ENCODE assay signal across 13 cellular contexts in genomic region chr17:2624292-2624731, GRCh38. TPM values are rescaled to one million over a fixed set of nuclear protein-coding genes. Genes with fewer than 3 reads are reported as not detected.
DNase-seq lines count a peak whose midpoint lies in the region; ATAC-seq and TF ChIP-seq lines count a peak whose summit lies in the region.
"Had no signal": no experiment of that assay in that cellular context is flagged by ENCODE, and none has a peak within 500 bp of the region (broad histone marks: within the 10 kb centered on the region; RNA-seq: fewer than 3 reads in every experiment).

No MANE protein-coding gene starts in this region.

- intact Hi-C loops in activated naive CD4-positive, alpha-beta T cell treated with anti-CD3 and anti-CD28 coated beads for 36 hours (cut with micrococcal nuclease), result no loop called here
- intact Hi-C loops in gastrocnemius medialis (cut with DNase I; ENCODE audit: low total_unique reads), result no loop called here

- TF ChIP-seq EP300 in gastroesophageal sphincter (IDR thresholded peaks at IDR 0.05), result no peak

- H3K27ac ChIP-seq in gastrocnemius medialis (peak overlapping the region in 3 of 4 donors; percentile 35 to 40 (median 35)), gastroesophageal sphincter (no peak overlapping the region)
- H3K27ac ChIP-seq: A549 had no signal

- H3K4me3 ChIP-seq in gastrocnemius medialis, result no peak overlapping the region
- no peak overlapping the region for H3K4me3 ChIP-seq in gastroesophageal sphincter
- H3K4me3 ChIP-seq: A549 had no signal

- no peak overlapping the region for H3K4me3 Mint-ChIP-seq in activated naive CD4-positive, alpha-beta T cell treated with anti-CD3 and anti-CD28 coated beads for 36 hours
- H3K4me3 Mint-ChIP-seq: neural crest cell; T-helper 1 cell treated with Interleukin-12 subunit alpha and Interleukin-12 subunit beta and Interleukin-4 antibody, amounts not matched to agents 30 μg/mL and 1 μg/mL, for 36 hours had no signal

- H3K9me3 Mint-ChIP-seq in activated naive CD4-positive, alpha-beta T cell treated with anti-CD3 and anti-CD28 coated beads for 36 hours, result peaks cover 21% of the 10 kb centered on the region

- no peaks in the 10 kb centered on the region for H3K27me3 Mint-ChIP-seq in activated naive CD4-positive, alpha-beta T cell treated with anti-CD3 and anti-CD28 coated beads for 36 hours (ENCODE audit: low read depth)

- no peak for TF ChIP-seq CTCF in gastrocnemius medialis (IDR thresholded peaks at IDR 0.05 in 4 of 5, conservative IDR thresholded peaks at IDR 0.05 in 1 of 5)
- TF ChIP-seq CTCF in gastroesophageal sphincter (IDR thresholded peaks at IDR 0.05), result no peak

- peaks cover 34 to 43% of the 10 kb centered on the region in 2 donors for H3K4me1 ChIP-seq in gastrocnemius medialis
- H3K4me1 ChIP-seq in gastroesophageal sphincter, result peaks cover 0 to 57% (median 2%) of the 10 kb centered on the region in 3 donors

- H3K36me3 Mint-ChIP-seq in activated naive CD4-positive, alpha-beta T cell treated with anti-CD3 and anti-CD28 coated beads for 36 hours (ENCODE audit: low read depth), result peaks cover 30% of the 10 kb centered on the region

- TF ChIP-seq POLR2A in gastrocnemius medialis (IDR thresholded peaks at IDR 0.05) (no peak), gastroesophageal sphincter (IDR thresholded peaks at IDR 0.05) (no peak)

- peaks cover 67% of the 10 kb centered on the region for H3K4me1 Mint-ChIP-seq in activated naive CD4-positive, alpha-beta T cell treated with anti-CD3 and anti-CD28 coated beads for 36 hours (ENCODE audit: low read depth)

- H3K9me3 ChIP-seq in gastrocnemius medialis, result no peaks in the 10 kb centered on the region
- no peaks in the 10 kb centered on the region for H3K9me3 ChIP-seq in gastroesophageal sphincter

- H3K36me3 ChIP-seq in gastrocnemius medialis, result no peaks in the 10 kb centered on the region
- peaks cover 0 to 7% of the 10 kb centered on the region in 2 donors for H3K36me3 ChIP-seq in gastroesophageal sphincter

- no peaks in the 10 kb centered on the region for H3K27me3 ChIP-seq in gastrocnemius medialis
- H3K27me3 ChIP-seq in gastroesophageal sphincter, result no peaks in the 10 kb centered on the region

- ATAC-seq in gastrocnemius medialis (no peak), gastroesophageal sphincter (no peak)
- ATAC-seq: A549 had no signal

- DNase-seq in activated naive CD4-positive, alpha-beta T cell treated with anti-CD3 and anti-CD28 coated beads for 36 hours, result no peak
- DNase-seq in activated naive CD4-positive, alpha-beta T cell treated with Interleukin-2 at 50 U/mL for 16 hours, result no peak
- DNase-seq in NOMO-1 treated with dmso at 0.1 percent for 144 hours (lab: John Stamatoyannopoulos, UW; ENCODE audit: unreplicated experiment), result peak; percentile 82
- DNase-seq in dermis blood vessel endothelial cell, result peak; percentile 10
- no peak for DNase-seq in gastrocnemius medialis
- no peak for DNase-seq in activated CD8-positive, alpha-beta memory T cell treated with anti-CD3 and anti-CD28 coated beads for 24 hours
- no peak for DNase-seq in ureter (ENCODE audit: low spot score)
- DNase-seq: islet precursor cell, NCI-H1436 had no signal

- WGBS in gastroesophageal sphincter (ENCODE audit: low coverage in 1 of 2), 2 donors, result 69 to 89% methylated on average over 5 to 10 of the region's 10 CpGs

- in situ Hi-C loops in gastrocnemius medialis (cut with MboI; ENCODE audit: low sequenced_read_pairs in 4 of 4), result no loop called here

- CTCF ChIA-PET in activated naive CD4-positive, alpha-beta T cell treated with anti-CD3 and anti-CD28 coated beads for 36 hours (lab: Charles Lee), result no interaction called here

- H3K27ac Mint-ChIP-seq in activated naive CD4-positive, alpha-beta T cell treated with anti-CD3 and anti-CD28 coated beads for 36 hours, result peak overlapping the region; percentile 41
- H3K27ac Mint-ChIP-seq: T-helper 1 cell treated with Interleukin-12 subunit alpha and Interleukin-12 subunit beta and Interleukin-4 antibody, amounts not matched to agents 30 μg/mL and 1 μg/mL, for 36 hours had no signal

RNA-seq across cellular contexts. Expression of gene PAFAH1B1, which starts 30.9 kb away (rescaled TPM):
- total RNA-seq in activated naive CD4-positive, alpha-beta T cell treated with anti-CD3 and anti-CD28 coated beads for 36 hours, result 100 to 1,000 TPM; 142 to 145 TPM
- total RNA-seq in dermis blood vessel endothelial cell (88.3 and 129 TPM in 2 replicates), gastrocnemius medialis (100 to 1,000 TPM in 3 of 4 donors, 10 to 100 TPM in 1; 99.2 to 106 (median 105) TPM), ureter (119 TPM), gastroesophageal sphincter (100 to 1,000 TPM in 3 of 4 donors, 10 to 100 TPM in 1; 91.4 to 135 (median 115) TPM)

Comparison
In these comparisons a context has a peak if more than half of its experiments do, and no peak if none do; other contexts are left out.
1. DNase-seq: peak in NOMO-1 treated with dmso at 0.1 percent for 144 hours (single experiment) and dermis blood vessel endothelial cell (single experiment); none in activated naive CD4-positive, alpha-beta T cell treated with anti-CD3 and anti-CD28 coated beads for 36 hours (single experiment), activated naive CD4-positive, alpha-beta T cell treated with Interleukin-2 at 50 U/mL for 16 hours (single experiment), gastrocnemius medialis (0 of 2), activated CD8-positive, alpha-beta memory T cell treated with anti-CD3 and anti-CD28 coated beads for 24 hours (single experiment) and ureter (single experiment).
2. H3K27ac ChIP-seq: peak in gastrocnemius medialis (3 of 4); none in gastroesophageal sphincter (0 of 4).